12 cellular contexts compared by ENCODE assay signal in genomic region chr4:77800483-77801259, GRCh38. TPM values are rescaled to one million over a fixed set of nuclear protein-coding genes. Genes with fewer than 3 reads are reported as not detected.
A peak's percentile ranks its signal among the peaks of the same experiment; 100 is the strongest.
DNase-seq lines count a peak whose midpoint lies in the region; ATAC-seq and TF ChIP-seq lines count a peak whose summit lies in the region.
"Had no signal": no experiment of that assay in that cellular context is flagged by ENCODE, and none has a peak within 500 bp of the region (broad histone marks: within the 10 kb centered on the region; RNA-seq: fewer than 3 reads in every experiment).

No MANE protein-coding gene starts in this region.

- H3K36me3 ChIP-seq in DOHH2 (ENCODE audit: control insufficient read depth, low read length), result peaks cover 24% of the 10 kb centered on the region

- DNase-seq in T-helper 17 cell, result no peak
- DNase-seq in fibroblast of gingiva (ENCODE audit: low read depth), result peak; percentile 37
- peak; percentile 14 for DNase-seq in pons (ENCODE audit: low spot score)
- DNase-seq in germinal center (ENCODE audit: low spot score), result no peak
- no peak for DNase-seq in A172 (ENCODE audit: low spot score)
- DNase-seq: activated effector memory CD4-positive, alpha-beta T cell treated with Interleukin-2 at 50 U/mL for 16 hours; glutamatergic neuron; NCI-H1105 treated with DMSO at 0.1 percent for 48 hours had no signal

- peak overlapping the region; percentile 88 for H3K27ac Mint-ChIP-seq in T-helper 17 cell

- H3K27ac ChIP-seq in DOHH2 (ENCODE audit: low read depth, low read length), result no peak overlapping the region
- H3K27ac ChIP-seq: SK-N-MC had no signal

- peaks cover 54% of the 10 kb centered on the region for H3K4me1 Mint-ChIP-seq in T-helper 17 cell

- H3K9me3 ChIP-seq in DOHH2 (ENCODE audit: control insufficient read depth, insufficient read depth, low read length) (peaks cover 6% of the 10 kb centered on the region; the same call in 1 of the 2 replicates), T-helper 17 cell (ENCODE audit: control insufficient read depth, low read length, poor library complexity, severe bottlenecking) (no peaks in the 10 kb centered on the region)

- H3K4me3 Mint-ChIP-seq in T-helper 17 cell, result peak overlapping the region; percentile 73

- no peaks in the 10 kb centered on the region for H3K9me2 ChIP-seq in DOHH2 (replicated peaks; ENCODE audit: control insufficient read depth, low read length)

- peaks cover 9% of the 10 kb centered on the region for H4K20me1 ChIP-seq in DOHH2 (ENCODE audit: control insufficient read depth, insufficient read depth, low read depth, low read length)

- H3K79me2 ChIP-seq in DOHH2 (ENCODE audit: control insufficient read depth, low read length), result peaks cover 100% of the 10 kb centered on the region

- no peaks in the 10 kb centered on the region for H3F3A ChIP-seq in DOHH2 (ENCODE audit: control insufficient read depth, insufficient read depth)

- peak overlapping the region; percentile 23; the same call in 1 of the 2 replicates for H3K4me2 ChIP-seq in DOHH2 (ENCODE audit: low read length)

- ATAC-seq in T-helper 17 cell (peak; percentile 24), GM18517 (IDR thresholded peaks at IDR 0.05; ENCODE audit: unreplicated experiment) (no peak), GM18907 (IDR thresholded peaks at IDR 0.05; ENCODE audit: unreplicated experiment) (no peak)

- no peaks in the 10 kb centered on the region for H3K36me3 Mint-ChIP-seq in T-helper 17 cell (ENCODE audit: low read depth)

- no peak for TF ChIP-seq CTCF in DOHH2 (IDR thresholded peaks at IDR 0.05; ENCODE audit: low read depth, low read length, poor library complexity, severe bottlenecking)

- no peak overlapping the region for H3K4me3 ChIP-seq in DOHH2 (ENCODE audit: low read length)
- H3K4me3 ChIP-seq: SK-N-MC had no signal

- H3K27me3 Mint-ChIP-seq in T-helper 17 cell, result no peaks in the 10 kb centered on the region

- H3K4me1 ChIP-seq in DOHH2 (ENCODE audit: control insufficient read depth, low read length), result peaks cover 17% of the 10 kb centered on the region

- H3K27me3 ChIP-seq in DOHH2 (ENCODE audit: control insufficient read depth, low read length), result no peaks in the 10 kb centered on the region

RNA-seq across cellular contexts. Expression of gene CNOT6L, which starts 18.5 kb away (rescaled TPM):
- 100 to 1,000 TPM; 142 to 160 TPM for total RNA-seq in T-helper 17 cell
- total RNA-seq in A172 (2014; rRNA removed; shearing (Covaris generic)), result 4.6 and 4.7 TPM in 2 replicates

Comparison
In these comparisons a context has a peak if more than half of its experiments do, and no peak if none do; other contexts are left out.
1. DNase-seq: peak in fibroblast of gingiva (single experiment) and pons (single experiment); none in T-helper 17 cell (0 of 3), germinal center (single experiment) and A172 (single experiment).
2. RNA of gene CNOT6L, which starts 18.5 kb away (total RNA-seq): 142 to 160 TPM in T-helper 17 cell; 4.6 to 4.7 TPM in A172; every median in the first group is over 10 times any median in the second.